In genomic region chr12:102920271-102920670, GRCh38 we compare ENCODE assay signal across 1 cellular context.
TF ChIP-seq lines count a peak whose summit lies in the region.

No MANE protein-coding gene starts in this region.

TF ChIP-seq in HepG2, 621 proteins besides CTCF, POLR2A, EP300 and RAD21 (continued from another document and continues in another):
- TF ChIP-seq RCOR2 (CRISPR knock-in tag; IDR thresholded peaks at IDR 0.05) (peak; percentile 91), ZKSCAN8 (CRISPR knock-in tag; IDR thresholded peaks at IDR 0.05; ENCODE audit: borderline replicate concordance) (peak; percentile 69; the same call in 1 of the 2 replicates), ZNF83 (CRISPR knock-in tag; IDR thresholded peaks at IDR 0.05; ENCODE audit: borderline replicate concordance) (no peak), ZNF792 (CRISPR knock-in tag; IDR thresholded peaks at IDR 0.05) (no peak), TBL1XR1 (IDR thresholded peaks at IDR 0.05; ENCODE audit: borderline replicate concordance, low read length, partially characterized antibody) (peak; percentile 71), ONECUT2 (CRISPR knock-in tag; IDR thresholded peaks at IDR 0.05) (peak; percentile 69; the same call in 1 of the 2 replicates), ZNF776 (CRISPR knock-in tag; IDR thresholded peaks at IDR 0.05) (no peak), U2AF2 (IDR thresholded peaks at IDR 0.05; ENCODE audit: low read depth, low read length) (no peak), MAX (IDR thresholded peaks at IDR 0.05) (no peak; the same call in 1 of the 2 replicates), HDAC2 (CRISPR knock-in tag; IDR thresholded peaks at IDR 0.05) (peak; percentile 98), SAFB2 (CRISPR knock-in tag; IDR thresholded peaks at IDR 0.05; ENCODE audit: borderline replicate concordance, low read depth) (no peak), ATF2 (CRISPR knock-in tag; IDR thresholded peaks at IDR 0.05) (peak; percentile 92), NFIC (IDR thresholded peaks at IDR 0.05; ENCODE audit: low read length) (peak; percentile 97), ZNF441 (CRISPR knock-in tag; IDR thresholded peaks at IDR 0.05; ENCODE audit: borderline replicate concordance) (no peak), ZNF142 (CRISPR knock-in tag; IDR thresholded peaks at IDR 0.05) (no peak), ATM (IDR thresholded peaks at IDR 0.05; ENCODE audit: borderline replicate concordance) (no peak), HOXD1 (CRISPR knock-in tag; IDR thresholded peaks at IDR 0.05) (peak; percentile 87), ZNF317 (CRISPR knock-in tag; IDR thresholded peaks at IDR 0.05) (0 out of 2 replicates have a peak, but pooled peaks have one; percentile 45), PATZ1 (CRISPR knock-in tag; IDR thresholded peaks at IDR 0.05) (peak; percentile 81), CREBL2 (CRISPR knock-in tag; IDR thresholded peaks at IDR 0.05; ENCODE audit: borderline replicate concordance) (no peak), SYNCRIP (IDR thresholded peaks at IDR 0.05; ENCODE audit: insufficient read depth, low read depth, low read length) (no peak), ZBTB43 (CRISPR knock-in tag; conservative IDR thresholded peaks at IDR 0.05) (peak; percentile 49; the same call in 1 of the 2 replicates), ZFP36L1 (CRISPR knock-in tag; IDR thresholded peaks at IDR 0.05) (peak; percentile 71; the same call in 1 of the 2 replicates), SMYD3 (CRISPR knock-in tag; IDR thresholded peaks at IDR 0.05) (0 out of 2 replicates have a peak, but pooled peaks have one; percentile 23), ZNF543 (CRISPR knock-in tag; IDR thresholded peaks at IDR 0.05) (0 out of 2 replicates have a peak, but pooled peaks have one; percentile 22), ZSCAN9 (CRISPR knock-in tag; IDR thresholded peaks at IDR 0.05; ENCODE audit: borderline replicate concordance) (peak; percentile 26; the same call in 1 of the 2 replicates), POGZ (CRISPR knock-in tag; IDR thresholded peaks at IDR 0.05) (peak; percentile 72), TRIM22 (IDR thresholded peaks at IDR 0.05) (no peak), ZHX1 (CRISPR knock-in tag; IDR thresholded peaks at IDR 0.05; ENCODE audit: low read depth) (peak; percentile 67; the same call in 1 of the 2 replicates), EED (CRISPR knock-in tag; IDR thresholded peaks at IDR 0.05) (no peak), ZNF160 (CRISPR knock-in tag; IDR thresholded peaks at IDR 0.05) (no peak), SALL1 (CRISPR knock-in tag; IDR thresholded peaks at IDR 0.05) (peak; percentile 96), NCOA2 (CRISPR knock-in tag; IDR thresholded peaks at IDR 0.05) (peak; percentile 99), NFIB (CRISPR knock-in tag; IDR thresholded peaks at IDR 0.05; ENCODE audit: borderline replicate concordance) (no peak), THAP11 (CRISPR knock-in tag; IDR thresholded peaks at IDR 0.05) (peak; percentile 76), ZNF614 (CRISPR knock-in tag; IDR thresholded peaks at IDR 0.05; ENCODE audit: borderline replicate concordance) (peak; percentile 67), JARID2 (CRISPR knock-in tag; IDR thresholded peaks at IDR 0.05; ENCODE audit: insufficient replicate concordance) (no peak), RARA (CRISPR knock-in tag; IDR thresholded peaks at IDR 0.05) (peak; percentile 98), KLF9 (CRISPR knock-in tag; IDR thresholded peaks at IDR 0.05; ENCODE audit: low read depth) (no peak), MLLT10 (CRISPR knock-in tag; IDR thresholded peaks at IDR 0.05) (no peak), ZNF747 (CRISPR knock-in tag; IDR thresholded peaks at IDR 0.05; ENCODE audit: borderline replicate concordance) (no peak), FOXO1 (CRISPR knock-in tag; IDR thresholded peaks at IDR 0.05) (peak; percentile 97), KLF13 (CRISPR knock-in tag; IDR thresholded peaks at IDR 0.05) (no peak), MLX (CRISPR knock-in tag; IDR thresholded peaks at IDR 0.05) (peak; percentile 76; the same call in 1 of the 2 replicates), BCLAF1 (IDR thresholded peaks at IDR 0.05) (no peak), ZNF224 (CRISPR knock-in tag; IDR thresholded peaks at IDR 0.05) (no peak), NR2F2 (IDR thresholded peaks at IDR 0.05; ENCODE audit: borderline replicate concordance, low read depth) (peak; percentile 99), ZNF703 (CRISPR knock-in tag; IDR thresholded peaks at IDR 0.05; ENCODE audit: borderline replicate concordance) (peak; percentile 55; the same call in 1 of the 2 replicates)
